Comparison of ENCODE assay signal across 11 cellular contexts in genomic region chr9:104772707-104773106, GRCh38. TPM values are rescaled to one million over a fixed set of nuclear protein-coding genes. Genes with fewer than 3 reads are reported as not detected.
DNase-seq lines count a peak whose midpoint lies in the region; ATAC-seq and TF ChIP-seq lines count a peak whose summit lies in the region.
"Had no signal": no experiment of that assay in that cellular context is flagged by ENCODE, and none has a peak within 500 bp of the region (broad histone marks: within the 10 kb centered on the region; RNA-seq: fewer than 3 reads in every experiment).

No MANE protein-coding gene starts in this region.

- peaks cover 17% of the 10 kb centered on the region for H3K36me3 Mint-ChIP-seq in stimulated activated memory B cell treated with anti-CD40 and anti-IgM and Interleukin-4, amounts not matched to agents 10 μg/mL and 1 μg/mL and 100 μg/mL, for 72 hours

- peaks cover 33% of the 10 kb centered on the region for H3K4me1 Mint-ChIP-seq in stimulated activated memory B cell treated with anti-CD40 and anti-IgM and Interleukin-4, amounts not matched to agents 10 μg/mL and 1 μg/mL and 100 μg/mL, for 72 hours

- no peak for TF ChIP-seq POLR2A in body of pancreas (IDR thresholded peaks at IDR 0.05)

- peak overlapping the region; percentile 76 for H3K4me3 Mint-ChIP-seq in stimulated activated memory B cell treated with anti-CD40 and anti-IgM and Interleukin-4, amounts not matched to agents 10 μg/mL and 1 μg/mL and 100 μg/mL, for 72 hours

- intact Hi-C loops in body of pancreas (cut with DNase I) = no loop called here

- no peaks in the 10 kb centered on the region for H3K27me3 Mint-ChIP-seq in stimulated activated memory B cell treated with anti-CD40 and anti-IgM and Interleukin-4, amounts not matched to agents 10 μg/mL and 1 μg/mL and 100 μg/mL, for 72 hours

- no peak for TF ChIP-seq CTCF in body of pancreas (IDR thresholded peaks at IDR 0.05)

- peak; percentile 39 for ATAC-seq in HG03460 (IDR thresholded peaks at IDR 0.05; ENCODE audit: unreplicated experiment)
- peak; percentile 24 for ATAC-seq in body of pancreas
- peak; percentile 49 for ATAC-seq in stimulated activated memory B cell treated with anti-CD40 and anti-IgM and Interleukin-4, amounts not matched to agents 10 μg/mL and 1 μg/mL and 100 μg/mL, for 72 hours
- no peak for ATAC-seq in SK-N-SH treated with all-trans-retinoic acid at 6 μM for 48 hours

- peaks cover 3% of the 10 kb centered on the region for H3K4me1 ChIP-seq in body of pancreas

- peak overlapping the region; percentile 82 for H3K27ac Mint-ChIP-seq in stimulated activated memory B cell treated with anti-CD40 and anti-IgM and Interleukin-4, amounts not matched to agents 10 μg/mL and 1 μg/mL and 100 μg/mL, for 72 hours

- H3K4me3 ChIP-seq in body of pancreas = no peak overlapping the region

- WGBS in body of pancreas, 2 donors = 47 to 62% methylated on average over 4 of the region's 4 CpGs

- H3K27ac ChIP-seq in body of pancreas = no peak overlapping the region
- H3K27ac ChIP-seq: 22Rv1, epithelial cell of prostate had no signal

- H3K27me3 ChIP-seq in body of pancreas = no peaks in the 10 kb centered on the region

- H3K9me3 Mint-ChIP-seq in stimulated activated memory B cell treated with anti-CD40 and anti-IgM and Interleukin-4, amounts not matched to agents 10 μg/mL and 1 μg/mL and 100 μg/mL, for 72 hours = no peaks in the 10 kb centered on the region

- no peaks in the 10 kb centered on the region for H3K36me3 ChIP-seq in body of pancreas (replicated peaks in 1 of 2; ENCODE audit: insufficient read depth in 1 of 2, low read depth in 2 of 2)

- no peaks in the 10 kb centered on the region for H3K9me3 ChIP-seq in body of pancreas

- DNase-seq in DMS 273 (lab: John Stamatoyannopoulos, UW; ENCODE audit: unreplicated experiment) (peak; percentile 52), DMS 273 treated with DMSO at 0.1 percent for 48 hours (lab: John Stamatoyannopoulos, UW) (no peak), body of pancreas (peak in 1 of 4 donors; percentile 21), ureter (ENCODE audit: low spot score) (no peak), NCI-H2107 treated with DMSO at 0.1 percent for 48 hours (lab: John Stamatoyannopoulos, UW; ENCODE audit: unreplicated experiment) (no peak)
- DNase-seq: activated naive CD4-positive, alpha-beta T cell treated with anti-CD3 and anti-CD28 coated beads, Interleukin-2, amount 50 U/mL, for 16 hours had no signal

TF ChIP-seq in SK-N-SH treated with all-trans-retinoic acid at 6 μM for 48 hours, 23 proteins besides CTCF, POLR2A, EP300 and RAD21:
- no peak for TF ChIP-seq ZFP30 (CRISPR knock-in tag; IDR thresholded peaks at IDR 0.05)
- TF ChIP-seq ZFP3 (CRISPR knock-in tag; IDR thresholded peaks at IDR 0.05) = no peak
- no peak for TF ChIP-seq TOX (CRISPR knock-in tag; IDR thresholded peaks at IDR 0.05; ENCODE audit: borderline replicate concordance)
- no peak for TF ChIP-seq OSR1 (CRISPR knock-in tag; IDR thresholded peaks at IDR 0.05)
- TF ChIP-seq ISL1 (CRISPR knock-in tag; IDR thresholded peaks at IDR 0.05) = no peak
- no peak for TF ChIP-seq CSDC2 (CRISPR knock-in tag; IDR thresholded peaks at IDR 0.05)
- no peak for TF ChIP-seq CSRNP3 (CRISPR knock-in tag; IDR thresholded peaks at IDR 0.05)
- TF ChIP-seq ZNF8 (CRISPR knock-in tag; IDR thresholded peaks at IDR 0.05) = no peak
- no peak for TF ChIP-seq ZC3H10 (CRISPR knock-in tag; IDR thresholded peaks at IDR 0.05)
- no peak for TF ChIP-seq ZNF70 (CRISPR knock-in tag; IDR thresholded peaks at IDR 0.05)
- no peak for TF ChIP-seq PATZ1 (CRISPR knock-in tag; IDR thresholded peaks at IDR 0.05; ENCODE audit: borderline replicate concordance)
- TF ChIP-seq CREB5 (CRISPR knock-in tag; IDR thresholded peaks at IDR 0.05; ENCODE audit: low read depth) = no peak
- TF ChIP-seq ESRRG (CRISPR knock-in tag; IDR thresholded peaks at IDR 0.05) = no peak
- no peak for TF ChIP-seq TSHZ2 (CRISPR knock-in tag; IDR thresholded peaks at IDR 0.05)
- no peak for TF ChIP-seq ARNTL (CRISPR knock-in tag; IDR thresholded peaks at IDR 0.05; ENCODE audit: borderline replicate concordance, low read depth)
- TF ChIP-seq SNAI2 (CRISPR knock-in tag; IDR thresholded peaks at IDR 0.05) = no peak
- no peak for TF ChIP-seq TCF4 (CRISPR knock-in tag; IDR thresholded peaks at IDR 0.05; ENCODE audit: borderline replicate concordance)

RNA-seq across cellular contexts. Expression of gene NIPSNAP3B, which starts 8.8 kb away (rescaled TPM):
- total RNA-seq in body of pancreas (1 to 10 TPM in 1 of 2 donors, not detected in 1; 2.6 TPM), ureter (4.1 TPM)

RNA-seq across cellular contexts. Expression of gene NIPSNAP3A, which starts 25.2 kb away (rescaled TPM):
- 10 to 100 TPM; 12.5 to 15.2 TPM for total RNA-seq in body of pancreas
- total RNA-seq in ureter = 29.9 TPM
